12 cellular contexts compared by ENCODE assay signal in genomic region chr2:40346535-40347354, GRCh38.
A peak's percentile ranks its signal among the peaks of the same experiment; 100 is the strongest.
DNase-seq lines count a peak whose midpoint lies in the region; ATAC-seq and TF ChIP-seq lines count a peak whose summit lies in the region.
"Had no signal": no experiment of that assay in that cellular context is flagged by ENCODE, and none has a peak within 500 bp of the region (broad histone marks: within the 10 kb centered on the region; RNA-seq: fewer than 3 reads in every experiment).

No MANE protein-coding gene starts in this region.

- POLR2A ChIA-PET in GM10248 (lab: Yijun Ruan, JAX) = no interaction called here
- POLR2A ChIA-PET in WTC11 (lab: Charles Lee) = no interaction called here

- intact Hi-C loops in posterior vena cava (cut with DNase I) = no loop called here

- ATAC-seq in HG02759 (IDR thresholded peaks at IDR 0.05; ENCODE audit: unreplicated experiment) (peak; percentile 60), HG03571 (IDR thresholded peaks at IDR 0.05; ENCODE audit: unreplicated experiment) (no peak), WTC11 (no peak)

- no peak overlapping the region for H3K4me3 Mint-ChIP-seq in activated naive CD8-positive, alpha-beta T cell treated with anti-CD3 and anti-CD28 coated beads for 36 hours
- no peak overlapping the region for H3K4me3 Mint-ChIP-seq in WTC11
- H3K4me3 Mint-ChIP-seq: activated CD4-positive, alpha-beta memory T cell treated with anti-CD3 and anti-CD28 coated beads for 36 hours had no signal

- H3K36me3 Mint-ChIP-seq in activated naive CD8-positive, alpha-beta T cell treated with anti-CD3 and anti-CD28 coated beads for 36 hours = no peaks in the 10 kb centered on the region
- H3K36me3 Mint-ChIP-seq in WTC11 = no peaks in the 10 kb centered on the region
- H3K36me3 Mint-ChIP-seq: activated CD4-positive, alpha-beta memory T cell treated with anti-CD3 and anti-CD28 coated beads for 36 hours had no signal

- CTCF ChIA-PET in GM10248 (lab: Yijun Ruan, JAX) = no interaction called here
- CTCF ChIA-PET in WTC11 (lab: Charles Lee) = interaction anchor here (1.0 kb wide), 1 partner anchor 8 kb away, joined by 3 read pairs; no protein-coding TSS in a partner anchor

- no peak overlapping the region for H3K4me3 ChIP-seq in cardiac fibroblast (replicated peaks in 1 of 2; ENCODE audit: low read depth in 2 of 2, low read length in 2 of 2)
- H3K4me3 ChIP-seq: upper lobe of left lung had no signal

- H3K4me1 Mint-ChIP-seq in activated naive CD8-positive, alpha-beta T cell treated with anti-CD3 and anti-CD28 coated beads for 36 hours = no peaks in the 10 kb centered on the region
- H3K4me1 Mint-ChIP-seq in WTC11 = no peaks in the 10 kb centered on the region

- TF ChIP-seq CTCF in GM10248 (IDR thresholded peaks at IDR 0.05; ENCODE audit: control extremely low read depth, extremely low read depth, low read depth, missing control alignments) = no peak
- no peak for TF ChIP-seq CTCF in cardiac fibroblast (IDR thresholded peaks at IDR 0.05; ENCODE audit: low read depth, low read length)
- TF ChIP-seq CTCF in WTC11 (IDR thresholded peaks at IDR 0.05) = no peak

- DNase-seq in GM10248 (ENCODE audit: extremely low spot score) (peak; percentile 5), cardiac fibroblast (ENCODE audit: low read depth in 2 of 2) (peak; percentile 56 to 70), posterior vena cava (ENCODE audit: low spot score) (peak; percentile 75), WTC11 (ENCODE audit: low spot score) (no peak), NCI-H146 treated with DMSO at 0.1 percent for 48 hours (lab: John Stamatoyannopoulos, UW; ENCODE audit: unreplicated experiment) (no peak)
- DNase-seq in activated naive CD8-positive, alpha-beta T cell treated with anti-CD3 and anti-CD28 coated beads for 36 hours = no peak
- DNase-seq: activated CD4-positive, alpha-beta memory T cell treated with anti-CD3 and anti-CD28 coated beads for 36 hours; Caco-2; KBM-7; upper lobe of left lung had no signal

- no peak overlapping the region for H3K27ac Mint-ChIP-seq in activated naive CD8-positive, alpha-beta T cell treated with anti-CD3 and anti-CD28 coated beads for 36 hours
- H3K27ac Mint-ChIP-seq in WTC11 = no peak overlapping the region
- H3K27ac Mint-ChIP-seq: activated CD4-positive, alpha-beta memory T cell treated with anti-CD3 and anti-CD28 coated beads for 36 hours had no signal

- no peaks in the 10 kb centered on the region for H3K9me3 Mint-ChIP-seq in activated naive CD8-positive, alpha-beta T cell treated with anti-CD3 and anti-CD28 coated beads for 36 hours
- H3K9me3 Mint-ChIP-seq in WTC11 = no peaks in the 10 kb centered on the region

- no peaks in the 10 kb centered on the region for H3K27me3 Mint-ChIP-seq in activated naive CD8-positive, alpha-beta T cell treated with anti-CD3 and anti-CD28 coated beads for 36 hours
- H3K27me3 Mint-ChIP-seq in WTC11 (ENCODE audit: low read depth) = no peaks in the 10 kb centered on the region
- H3K27me3 Mint-ChIP-seq: activated CD4-positive, alpha-beta memory T cell treated with anti-CD3 and anti-CD28 coated beads for 36 hours had no signal

TF ChIP-seq in WTC11, 78 proteins besides CTCF, POLR2A, EP300 and RAD21:
- TF ChIP-seq PRRX2 (CRISPR knock-in tag; IDR thresholded peaks at IDR 0.05) = no peak
- TF ChIP-seq MYBL2 (CRISPR knock-in tag; IDR thresholded peaks at IDR 0.05) = no peak
- TF ChIP-seq OVOL2 (CRISPR knock-in tag; IDR thresholded peaks at IDR 0.05; ENCODE audit: borderline replicate concordance) = no peak
- no peak for TF ChIP-seq IRF2 (CRISPR knock-in tag; IDR thresholded peaks at IDR 0.05; ENCODE audit: borderline replicate concordance, low read depth)
- TF ChIP-seq STAT6 (CRISPR knock-in tag; conservative IDR thresholded peaks at IDR 0.05; ENCODE audit: low read depth) = no peak
- no peak for TF ChIP-seq ZNF532 (CRISPR knock-in tag; IDR thresholded peaks at IDR 0.05; ENCODE audit: borderline replicate concordance)
- TF ChIP-seq HMGXB4 (CRISPR knock-in tag; IDR thresholded peaks at IDR 0.05) = no peak
- TF ChIP-seq ETV6 (CRISPR knock-in tag; IDR thresholded peaks at IDR 0.05) = no peak
TF ChIP-seq in WTC11: peak in this region for 0.

Comparison
In these comparisons a context has a peak if more than half of its experiments do, and no peak if none do; other contexts are left out.
1. DNase-seq: peak in GM10248 (single experiment), cardiac fibroblast (2 of 2) and posterior vena cava (single experiment); none in activated naive CD8-positive, alpha-beta T cell treated with anti-CD3 and anti-CD28 coated beads for 36 hours (single experiment), WTC11 (single experiment) and NCI-H146 treated with DMSO at 0.1 percent for 48 hours (single experiment).